In genomic region chr10:91339729-91340128, GRCh38 we compare ENCODE assay signal across 2 cellular contexts.
TF ChIP-seq lines count a peak whose summit lies in the region.

No MANE protein-coding gene starts in this region.

TF ChIP-seq in SK-N-SH treated with all-trans-retinoic acid at 6 μM for 48 hours, 23 proteins besides CTCF, POLR2A, EP300 and RAD21 (continued from another document):
- TF ChIP-seq, protein P1, sequence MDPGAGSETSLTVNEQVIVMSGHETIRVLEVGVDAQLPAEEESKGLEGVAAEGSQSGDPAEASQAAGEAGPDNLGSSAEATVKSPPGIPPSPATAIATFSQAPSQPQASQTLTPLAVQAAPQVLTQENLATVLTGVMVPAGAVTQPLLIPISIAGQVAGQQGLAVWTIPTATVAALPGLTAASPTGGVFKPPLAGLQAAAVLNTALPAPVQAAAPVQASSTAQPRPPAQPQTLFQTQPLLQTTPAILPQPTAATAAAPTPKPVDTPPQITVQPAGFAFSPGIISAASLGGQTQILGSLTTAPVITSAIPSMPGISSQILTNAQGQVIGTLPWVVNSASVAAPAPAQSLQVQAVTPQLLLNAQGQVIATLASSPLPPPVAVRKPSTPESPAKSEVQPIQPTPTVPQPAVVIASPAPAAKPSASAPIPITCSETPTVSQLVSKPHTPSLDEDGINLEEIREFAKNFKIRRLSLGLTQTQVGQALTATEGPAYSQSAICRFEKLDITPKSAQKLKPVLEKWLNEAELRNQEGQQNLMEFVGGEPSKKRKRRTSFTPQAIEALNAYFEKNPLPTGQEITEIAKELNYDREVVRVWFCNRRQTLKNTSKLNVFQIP (CRISPR knock-in tag; IDR thresholded peaks at IDR 0.05; ENCODE audit: borderline replicate concordance, low read depth), result no peak
- TF ChIP-seq SNAI2 (CRISPR knock-in tag; IDR thresholded peaks at IDR 0.05), result no peak
- no peak for TF ChIP-seq ARNTL (CRISPR knock-in tag; IDR thresholded peaks at IDR 0.05; ENCODE audit: borderline replicate concordance, low read depth)
- TF ChIP-seq RARB (CRISPR knock-in tag; IDR thresholded peaks at IDR 0.05), result no peak
- TF ChIP-seq ESRRG (CRISPR knock-in tag; IDR thresholded peaks at IDR 0.05), result no peak
- TF ChIP-seq ZNF70 (CRISPR knock-in tag; IDR thresholded peaks at IDR 0.05), result no peak
- TF ChIP-seq, protein P2, sequence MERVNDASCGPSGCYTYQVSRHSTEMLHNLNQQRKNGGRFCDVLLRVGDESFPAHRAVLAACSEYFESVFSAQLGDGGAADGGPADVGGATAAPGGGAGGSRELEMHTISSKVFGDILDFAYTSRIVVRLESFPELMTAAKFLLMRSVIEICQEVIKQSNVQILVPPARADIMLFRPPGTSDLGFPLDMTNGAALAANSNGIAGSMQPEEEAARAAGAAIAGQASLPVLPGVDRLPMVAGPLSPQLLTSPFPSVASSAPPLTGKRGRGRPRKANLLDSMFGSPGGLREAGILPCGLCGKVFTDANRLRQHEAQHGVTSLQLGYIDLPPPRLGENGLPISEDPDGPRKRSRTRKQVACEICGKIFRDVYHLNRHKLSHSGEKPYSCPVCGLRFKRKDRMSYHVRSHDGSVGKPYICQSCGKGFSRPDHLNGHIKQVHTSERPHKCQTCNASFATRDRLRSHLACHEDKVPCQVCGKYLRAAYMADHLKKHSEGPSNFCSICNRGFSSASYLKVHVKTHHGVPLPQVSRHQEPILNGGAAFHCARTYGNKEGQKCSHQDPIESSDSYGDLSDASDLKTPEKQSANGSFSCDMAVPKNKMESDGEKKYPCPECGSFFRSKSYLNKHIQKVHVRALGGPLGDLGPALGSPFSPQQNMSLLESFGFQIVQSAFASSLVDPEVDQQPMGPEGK (CRISPR knock-in tag; IDR thresholded peaks at IDR 0.05; ENCODE audit: borderline replicate concordance), result no peak
- TF ChIP-seq ZNF8 (CRISPR knock-in tag; IDR thresholded peaks at IDR 0.05), result no peak

TF ChIP-seq in GM12878, 131 proteins besides CTCF, POLR2A, EP300 and RAD21 (continued from another document):
- TF ChIP-seq, protein P3, sequence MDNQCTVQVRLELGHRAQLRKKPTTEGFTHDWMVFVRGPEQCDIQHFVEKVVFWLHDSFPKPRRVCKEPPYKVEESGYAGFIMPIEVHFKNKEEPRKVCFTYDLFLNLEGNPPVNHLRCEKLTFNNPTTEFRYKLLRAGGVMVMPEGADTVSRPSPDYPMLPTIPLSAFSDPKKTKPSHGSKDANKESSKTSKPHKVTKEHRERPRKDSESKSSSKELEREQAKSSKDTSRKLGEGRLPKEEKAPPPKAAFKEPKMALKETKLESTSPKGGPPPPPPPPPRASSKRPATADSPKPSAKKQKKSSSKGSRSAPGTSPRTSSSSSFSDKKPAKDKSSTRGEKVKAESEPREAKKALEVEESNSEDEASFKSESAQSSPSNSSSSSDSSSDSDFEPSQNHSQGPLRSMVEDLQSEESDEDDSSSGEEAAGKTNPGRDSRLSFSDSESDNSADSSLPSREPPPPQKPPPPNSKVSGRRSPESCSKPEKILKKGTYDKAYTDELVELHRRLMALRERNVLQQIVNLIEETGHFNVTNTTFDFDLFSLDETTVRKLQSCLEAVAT (IDR thresholded peaks at IDR 0.05), result no peak
- TF ChIP-seq, protein P4, sequence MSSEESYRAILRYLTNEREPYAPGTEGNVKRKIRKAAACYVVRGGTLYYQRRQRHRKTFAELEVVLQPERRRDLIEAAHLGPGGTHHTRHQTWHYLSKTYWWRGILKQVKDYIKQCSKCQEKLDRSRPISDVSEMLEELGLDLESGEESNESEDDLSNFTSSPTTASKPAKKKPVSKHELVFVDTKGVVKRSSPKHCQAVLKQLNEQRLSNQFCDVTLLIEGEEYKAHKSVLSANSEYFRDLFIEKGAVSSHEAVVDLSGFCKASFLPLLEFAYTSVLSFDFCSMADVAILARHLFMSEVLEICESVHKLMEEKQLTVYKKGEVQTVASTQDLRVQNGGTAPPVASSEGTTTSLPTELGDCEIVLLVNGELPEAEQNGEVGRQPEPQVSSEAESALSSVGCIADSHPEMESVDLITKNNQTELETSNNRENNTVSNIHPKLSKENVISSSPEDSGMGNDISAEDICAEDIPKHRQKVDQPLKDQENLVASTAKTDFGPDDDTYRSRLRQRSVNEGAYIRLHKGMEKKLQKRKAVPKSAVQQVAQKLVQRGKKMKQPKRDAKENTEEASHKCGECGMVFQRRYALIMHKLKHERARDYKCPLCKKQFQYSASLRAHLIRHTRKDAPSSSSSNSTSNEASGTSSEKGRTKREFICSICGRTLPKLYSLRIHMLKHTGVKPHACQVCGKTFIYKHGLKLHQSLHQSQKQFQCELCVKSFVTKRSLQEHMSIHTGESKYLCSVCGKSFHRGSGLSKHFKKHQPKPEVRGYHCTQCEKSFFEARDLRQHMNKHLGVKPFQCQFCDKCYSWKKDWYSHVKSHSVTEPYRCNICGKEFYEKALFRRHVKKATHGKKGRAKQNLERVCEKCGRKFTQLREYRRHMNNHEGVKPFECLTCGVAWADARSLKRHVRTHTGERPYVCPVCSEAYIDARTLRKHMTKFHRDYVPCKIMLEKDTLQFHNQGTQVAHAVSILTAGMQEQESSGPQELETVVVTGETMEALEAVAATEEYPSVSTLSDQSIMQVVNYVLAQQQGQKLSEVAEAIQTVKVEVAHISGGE (CRISPR knock-in tag; IDR thresholded peaks at IDR 0.05), result no peak
- no peak for TF ChIP-seq MTA2 (IDR thresholded peaks at IDR 0.05; ENCODE audit: low read depth)
- TF ChIP-seq NFIC (IDR thresholded peaks at IDR 0.05; ENCODE audit: low read depth, low read length), result no peak
- no peak for TF ChIP-seq ZNF687 (IDR thresholded peaks at IDR 0.05)
- TF ChIP-seq KLF5 (IDR thresholded peaks at IDR 0.05; ENCODE audit: partially characterized antibody), result no peak
- TF ChIP-seq, protein P5, sequence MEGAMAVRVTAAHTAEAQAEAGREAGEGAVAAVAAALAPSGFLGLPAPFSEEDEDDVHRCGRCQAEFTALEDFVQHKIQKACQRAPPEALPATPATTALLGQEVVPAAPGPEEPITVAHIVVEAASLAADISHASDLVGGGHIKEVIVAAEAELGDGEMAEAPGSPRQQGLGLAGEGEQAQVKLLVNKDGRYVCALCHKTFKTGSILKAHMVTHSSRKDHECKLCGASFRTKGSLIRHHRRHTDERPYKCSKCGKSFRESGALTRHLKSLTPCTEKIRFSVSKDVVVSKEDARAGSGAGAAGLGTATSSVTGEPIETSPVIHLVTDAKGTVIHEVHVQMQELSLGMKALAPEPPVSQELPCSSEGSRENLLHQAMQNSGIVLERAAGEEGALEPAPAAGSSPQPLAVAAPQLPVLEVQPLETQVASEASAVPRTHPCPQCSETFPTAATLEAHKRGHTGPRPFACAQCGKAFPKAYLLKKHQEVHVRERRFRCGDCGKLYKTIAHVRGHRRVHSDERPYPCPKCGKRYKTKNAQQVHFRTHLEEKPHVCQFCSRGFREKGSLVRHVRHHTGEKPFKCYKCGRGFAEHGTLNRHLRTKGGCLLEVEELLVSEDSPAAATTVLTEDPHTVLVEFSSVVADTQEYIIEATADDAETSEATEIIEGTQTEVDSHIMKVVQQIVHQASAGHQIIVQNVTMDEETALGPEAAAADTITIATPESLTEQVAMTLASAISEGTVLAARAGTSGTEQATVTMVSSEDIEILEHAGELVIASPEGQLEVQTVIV (IDR thresholded peaks at IDR 0.05; ENCODE audit: borderline replicate concordance, partially characterized antibody), result no peak
- no peak for TF ChIP-seq KDM1A (IDR thresholded peaks at IDR 0.05; ENCODE audit: borderline replicate concordance)
- TF ChIP-seq ZNF384 (IDR thresholded peaks at IDR 0.05; ENCODE audit: borderline replicate concordance, low read depth, low read length), result no peak
- TF ChIP-seq TCF3 (IDR thresholded peaks at IDR 0.05; ENCODE audit: borderline replicate concordance, insufficient read depth, low read depth, low read length), result no peak
- no peak for TF ChIP-seq PAX5 (IDR thresholded peaks at IDR 0.05; ENCODE audit: borderline replicate concordance, low read depth, low read length)
